ENCODE assay signal across 20 cellular contexts in the genomic region with DNA sequence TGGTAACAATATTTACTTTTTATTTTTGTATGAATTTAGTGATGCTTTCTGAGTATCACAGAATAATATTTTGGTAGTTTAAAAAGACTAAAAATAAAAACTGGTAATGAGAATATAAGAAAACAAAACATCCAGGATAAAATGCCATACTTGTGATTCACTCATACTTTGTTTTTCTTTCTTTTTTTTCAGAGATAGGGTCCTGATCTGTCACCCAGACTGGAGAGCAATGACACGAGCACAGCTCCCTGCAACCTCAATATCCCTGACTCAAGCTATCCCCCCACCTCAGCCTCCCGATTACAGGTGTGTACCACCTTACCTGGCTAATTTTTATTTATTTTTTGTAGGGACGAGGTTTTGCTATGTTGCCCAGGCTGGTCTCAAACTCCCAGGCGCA.
DNase-seq lines count a peak whose midpoint lies in the region; ATAC-seq, FAIRE-seq and TF ChIP-seq lines count a peak whose summit lies in the region.
"Had no signal": no experiment of that assay in that cellular context is flagged by ENCODE, and none has a peak within 500 bp of the region (broad histone marks: within the 10 kb centered on the region; RNA-seq: fewer than 3 reads in every experiment).

No MANE protein-coding gene starts in this region.

- H3K9ac ChIP-seq in mesendoderm (ENCODE audit: low read length): no peak overlapping the region

- H3K9me3 ChIP-seq in SJSA1 (replicated peaks) (no peaks in the 10 kb centered on the region), thyroid gland (no peaks in the 10 kb centered on the region)
- H3K9me3 ChIP-seq: MG63 had no signal

- no peak overlapping the region for H4K8ac ChIP-seq in mesendoderm (ENCODE audit: low read depth, low read length)

- no peak overlapping the region for H3K4ac ChIP-seq in mesendoderm (ENCODE audit: low read depth, low read length)

- H2BK15ac ChIP-seq in mesendoderm (replicated peaks; ENCODE audit: low read depth): no peak overlapping the region

- H3K4me3 ChIP-seq in SJSA1 (no peak overlapping the region), thyroid gland (replicated peaks in 1 of 3) (no peak overlapping the region), mesendoderm (ENCODE audit: low read length) (no peak overlapping the region)
- H3K4me3 ChIP-seq: MG63 had no signal

- DNase-seq in ELR (ENCODE audit: low read depth) (peak; percentile 40), SJSA1 (ENCODE audit: low read depth in 1 of 2, low spot score in 2 of 2) (peak in 1 of 2 experiments; percentile 57), hepatic stellate cell (ENCODE audit: low spot score) (peak; percentile 5), thyroid gland (no peak), GM12892 (ENCODE audit: insufficient read length) (no peak), AML-193 (lab: John Stamatoyannopoulos, UW) (no peak), mesendoderm (no peak)
- DNase-seq: Calu3; CD4-positive, alpha-beta T cell; GF-D8; KBM-7; MG63; NCI-H1092; NCI-H146; NCI-H2081; NCI-H510A had no signal

- no peak overlapping the region for H3K4me2 ChIP-seq in mesendoderm (ENCODE audit: low read length)

- H3K79me2 ChIP-seq in mesendoderm (ENCODE audit: control insufficient read depth, insufficient read depth, low read length): no peaks in the 10 kb centered on the region

- H3K36me3 ChIP-seq in SJSA1: peaks cover 65% of the 10 kb centered on the region
- no peaks in the 10 kb centered on the region for H3K36me3 ChIP-seq in thyroid gland
- H3K36me3 ChIP-seq in mesendoderm (ENCODE audit: control insufficient read depth, insufficient read depth, low read length): no peaks in the 10 kb centered on the region

- FAIRE-seq in GM12892 (lab: Jason Lieb, UNC): no peak
- FAIRE-seq: H1 had no signal

- H2BK5ac ChIP-seq in mesendoderm (ENCODE audit: low read length): no peak overlapping the region

- WGBS in thyroid gland, 2 donors: 92% methylated on average over 4 of the region's 4 CpGs
- WGBS in mesendoderm (ENCODE audit: extremely low coverage, insufficient coverage, low lambda C conversion rate): no CpG with 5 or more reads among the region's 4 CpGs

- peak overlapping the region; percentile 84 for H3K27ac ChIP-seq in SJSA1
- H3K27ac ChIP-seq in thyroid gland: peak overlapping the region in 2 of 3 donors; percentile 87 to 88
- no peak overlapping the region for H3K27ac ChIP-seq in mesendoderm (ENCODE audit: low read depth, low read length)

- TF ChIP-seq POLR2A in thyroid gland (IDR thresholded peaks at IDR 0.05) (no peak), GM12892 (IDR thresholded peaks at IDR 0.05; ENCODE audit: low read depth, low read length) (no peak)

- ATAC-seq in HG03097 (IDR thresholded peaks at IDR 0.05; ENCODE audit: low FRiP score, unreplicated experiment): no peak
- ATAC-seq: Panc1, Right ventricle myocardium inferior had no signal

- H3K27me3 ChIP-seq in SJSA1 (replicated peaks) (no peaks in the 10 kb centered on the region), thyroid gland (no peaks in the 10 kb centered on the region), mesendoderm (ENCODE audit: insufficient read depth, low read length, poor library complexity) (no peaks in the 10 kb centered on the region)
- H3K27me3 ChIP-seq: MG63 had no signal

- no peak overlapping the region for H4K5ac ChIP-seq in mesendoderm (ENCODE audit: low read length)

- no peaks in the 10 kb centered on the region for H3K79me1 ChIP-seq in mesendoderm (ENCODE audit: low read length)

- no peak overlapping the region for H2BK120ac ChIP-seq in mesendoderm (ENCODE audit: low read depth, low read length)

- no peak overlapping the region for H3K23ac ChIP-seq in mesendoderm (ENCODE audit: low read length)

- TF ChIP-seq CTCF in thyroid gland (IDR thresholded peaks at IDR 0.05): no peak

- H3K4me1 ChIP-seq in SJSA1 (replicated peaks) (peaks cover 74% of the 10 kb centered on the region), thyroid gland (peaks cover 68 to 83% of the 10 kb centered on the region in 2 donors), mesendoderm (ENCODE audit: control insufficient read depth, low read depth, low read length) (no peaks in the 10 kb centered on the region)

- intact Hi-C loops in thyroid gland (cut with DNase I): no loop called here

- H3K56ac ChIP-seq in mesendoderm (ENCODE audit: low read length): no peak overlapping the region

- no peak overlapping the region for H3K18ac ChIP-seq in mesendoderm (ENCODE audit: low read length)

- no peak overlapping the region for H2AK5ac ChIP-seq in mesendoderm (ENCODE audit: low read length)

Comparison
In these comparisons a context has a peak if more than half of its experiments do, and no peak if none do; other contexts are left out.
1. DNase-seq: peak in ELR (single experiment) and hepatic stellate cell (single experiment); none in thyroid gland (0 of 2), GM12892 (single experiment), AML-193 (0 of 2) and mesendoderm (single experiment).